8 cellular contexts compared by ENCODE assay signal in genomic region chr17:58657962-58658803, GRCh38. TPM values are rescaled to one million over a fixed set of nuclear protein-coding genes. Genes with fewer than 3 reads are reported as not detected.
DNase-seq lines count a peak whose midpoint lies in the region; ATAC-seq and TF ChIP-seq lines count a peak whose summit lies in the region.
"Not testable (repeated sequence)": the region's sequence is repeated elsewhere in the genome, so short reads cannot be mapped to it uniquely, and the experiment has no call there.

No MANE protein-coding gene starts in this region.

- H3K9me3 Mint-ChIP-seq in CD8-positive, alpha-beta memory T cell; activated T-helper 1 cell treated with anti-CD3 and anti-CD28 coated beads, Interleukin-12 subunit alpha, Interleukin-12 subunit beta, Interleukin-2, Interleukin-4 antibody, amounts not matched to agents 30 ng/mL and 10 ng/mL and 1 ng/mL, durations not matched to agents 14 hours and 24 hours and 36 hours; neural progenitor cell: not testable (repeated sequence)

- not testable (repeated sequence) for ATAC-seq in RWPE2 (ENCODE audit: low read depth)

- not testable (repeated sequence) for H2AFZ ChIP-seq in neural progenitor cell (replicated peaks)

- not testable (repeated sequence) for H3K27me3 ChIP-seq in CD8-positive, alpha-beta memory T cell (ENCODE audit: insufficient read depth, low read length, poor library complexity, severe bottlenecking); HUES48 (ENCODE audit: control insufficient read depth, insufficient read depth, low read length); RWPE2 (ENCODE audit: insufficient read depth, poor library complexity, severe bottlenecking); iPS-20b (ENCODE audit: insufficient read depth, low read length); neural progenitor cell

- intact Hi-C loops in activated T-helper 1 cell treated with anti-CD3 and anti-CD28 coated beads, Interleukin-12 subunit alpha, Interleukin-12 subunit beta, Interleukin-2, Interleukin-4 antibody, amounts not matched to agents 30 ng/mL and 10 ng/mL and 1 ng/mL, durations not matched to agents 14 hours and 24 hours and 36 hours (cut with micrococcal nuclease): loop anchor here (2.0 kb wide), 1 partner anchor 99 kb away; no protein-coding TSS in a partner anchor

- CTCF ChIA-PET in CD8-positive, alpha-beta memory T cell (lab: Charles Lee): interaction anchor here (0.6 to 1.1 kb wide), 2 partner anchors 41 to 708 kb away, joined by 3 read pairs; no protein-coding TSS in a partner anchor

- peak overlapping the region; percentile 81 to 91 (median 86) for H3K4me3 Mint-ChIP-seq in CD8-positive, alpha-beta memory T cell
- peak overlapping the region; percentile 63 for H3K4me3 Mint-ChIP-seq in activated T-helper 1 cell treated with anti-CD3 and anti-CD28 coated beads, Interleukin-12 subunit alpha, Interleukin-12 subunit beta, Interleukin-2, Interleukin-4 antibody, amounts not matched to agents 30 ng/mL and 10 ng/mL and 1 ng/mL, durations not matched to agents 14 hours and 24 hours and 36 hours
- H3K4me3 Mint-ChIP-seq in neural progenitor cell: peak overlapping the region; percentile 84

- not testable (repeated sequence) for H3K4me1 ChIP-seq in CD8-positive, alpha-beta memory T cell (ENCODE audit: insufficient read depth, low read length); HUES48 (ENCODE audit: control insufficient read depth, insufficient read depth, low read length); RWPE2 (ENCODE audit: insufficient read depth, poor library complexity, severe bottlenecking); iPS-20b (ENCODE audit: insufficient read depth, low read length); neural progenitor cell

- not testable (repeated sequence) for H3K79me2 ChIP-seq in neural progenitor cell (ENCODE audit: low read depth)

- H3K27me3 Mint-ChIP-seq in CD8-positive, alpha-beta memory T cell; activated T-helper 1 cell treated with anti-CD3 and anti-CD28 coated beads, Interleukin-12 subunit alpha, Interleukin-12 subunit beta, Interleukin-2, Interleukin-4 antibody, amounts not matched to agents 30 ng/mL and 10 ng/mL and 1 ng/mL, durations not matched to agents 14 hours and 24 hours and 36 hours (ENCODE audit: insufficient read depth); neural progenitor cell (ENCODE audit: insufficient read depth, low read depth): not testable (repeated sequence)

- DNase-seq in CD8-positive, alpha-beta memory T cell: peak in 2 of 5 donors; percentile 9 to 12
- not testable (repeated sequence) for DNase-seq in RWPE2 (ENCODE audit: low spot score); coronary artery (ENCODE audit: low spot score); substantia nigra (lab: John Stamatoyannopoulos, UW)
- DNase-seq in activated T-helper 1 cell treated with anti-CD3 and anti-CD28 coated beads, Interleukin-12 subunit alpha, Interleukin-12 subunit beta, Interleukin-2, Interleukin-4 antibody, amounts not matched to agents 30 ng/mL and 10 ng/mL and 1 ng/mL, durations not matched to agents 14 hours and 24 hours and 36 hours (ENCODE audit: low spot score): peak; percentile 4
- peak; percentile 49 for DNase-seq in neural progenitor cell (ENCODE audit: low spot score)

- peaks cover 16 to 23% (median 23%) of the 10 kb centered on the region in 3 donors for H3K4me1 Mint-ChIP-seq in CD8-positive, alpha-beta memory T cell
- H3K4me1 Mint-ChIP-seq in activated T-helper 1 cell treated with anti-CD3 and anti-CD28 coated beads, Interleukin-12 subunit alpha, Interleukin-12 subunit beta, Interleukin-2, Interleukin-4 antibody, amounts not matched to agents 30 ng/mL and 10 ng/mL and 1 ng/mL, durations not matched to agents 14 hours and 24 hours and 36 hours (ENCODE audit: low read depth): peaks cover 25% of the 10 kb centered on the region
- H3K4me1 Mint-ChIP-seq in neural progenitor cell: peaks cover 15% of the 10 kb centered on the region

- peak overlapping the region; percentile 98 for H3K27ac ChIP-seq in CD8-positive, alpha-beta memory T cell (ENCODE audit: low read depth, low read length)
- H3K27ac ChIP-seq in HUES48 (ENCODE audit: low read depth, low read length): peak overlapping the region; percentile 63
- peak overlapping the region; percentile 45 for H3K27ac ChIP-seq in RWPE2 (ENCODE audit: poor library complexity, severe bottlenecking)
- peak overlapping the region; percentile 43 to 87 for H3K27ac ChIP-seq in coronary artery
- not testable (repeated sequence) for H3K27ac ChIP-seq in iPS-20b (ENCODE audit: low read length)
- peak overlapping the region; percentile 98 for H3K27ac ChIP-seq in neural progenitor cell
- peak overlapping the region; percentile 91 for H3K27ac ChIP-seq in substantia nigra (ENCODE audit: low read depth, low read length, poor library complexity, severe bottlenecking)

- not testable (repeated sequence) for H3K9ac ChIP-seq in HUES48 (ENCODE audit: low read depth, low read length); neural progenitor cell
- H3K9ac ChIP-seq in iPS-20b (ENCODE audit: low read depth, low read length): peak overlapping the region; percentile 53; the same call in 1 of the 2 replicates

- POLR2A ChIA-PET in CD8-positive, alpha-beta memory T cell (lab: Charles Lee): interaction anchor here (0.6 to 2.1 kb wide), 4 partner anchors 18 to 409 kb away, joined by 3 to 12 read pairs (median 6); no protein-coding TSS in a partner anchor

- peak overlapping the region; percentile 92 to 100 (median 100) for H3K27ac Mint-ChIP-seq in CD8-positive, alpha-beta memory T cell
- H3K27ac Mint-ChIP-seq in activated T-helper 1 cell treated with anti-CD3 and anti-CD28 coated beads, Interleukin-12 subunit alpha, Interleukin-12 subunit beta, Interleukin-2, Interleukin-4 antibody, amounts not matched to agents 30 ng/mL and 10 ng/mL and 1 ng/mL, durations not matched to agents 14 hours and 24 hours and 36 hours: peak overlapping the region; percentile 97
- not testable (repeated sequence) for H3K27ac Mint-ChIP-seq in neural progenitor cell

- peak overlapping the region; percentile 63 for H3K4me3 ChIP-seq in CD8-positive, alpha-beta memory T cell (ENCODE audit: low read length)
- not testable (repeated sequence) for H3K4me3 ChIP-seq in HUES48 (ENCODE audit: low read depth, low read length); RWPE2 (ENCODE audit: severe bottlenecking); neural progenitor cell
- H3K4me3 ChIP-seq in coronary artery (peak overlapping the region; percentile 71), iPS-20b (ENCODE audit: low read length) (peak overlapping the region; percentile 38; the same call in 1 of the 2 replicates)

- not testable (repeated sequence) for H3K9me3 ChIP-seq in CD8-positive, alpha-beta memory T cell (ENCODE audit: low read length); HUES48 (ENCODE audit: control insufficient read depth, insufficient read depth, low read length); RWPE2 (ENCODE audit: severe bottlenecking); iPS-20b (ENCODE audit: insufficient read depth, low read depth, low read length); neural progenitor cell (ENCODE audit: low read depth)

- H4K20me1 ChIP-seq in neural progenitor cell (ENCODE audit: low read depth): not testable (repeated sequence)

- H3K36me3 Mint-ChIP-seq in CD8-positive, alpha-beta memory T cell; activated T-helper 1 cell treated with anti-CD3 and anti-CD28 coated beads, Interleukin-12 subunit alpha, Interleukin-12 subunit beta, Interleukin-2, Interleukin-4 antibody, amounts not matched to agents 30 ng/mL and 10 ng/mL and 1 ng/mL, durations not matched to agents 14 hours and 24 hours and 36 hours (ENCODE audit: low read depth); neural progenitor cell: not testable (repeated sequence)

- H3K4me2 ChIP-seq in neural progenitor cell: peak overlapping the region; percentile 87

- peaks cover 27% of the 10 kb centered on the region for H3F3A ChIP-seq in neural progenitor cell (ENCODE audit: low read depth)

- not testable (repeated sequence) for H3K36me3 ChIP-seq in CD8-positive, alpha-beta memory T cell (ENCODE audit: insufficient read depth, low read length); HUES48 (ENCODE audit: control insufficient read depth, insufficient read depth, low read length); RWPE2 (ENCODE audit: low read depth); iPS-20b (ENCODE audit: insufficient read depth, low read depth, low read length); neural progenitor cell

- not testable (repeated sequence) for TF ChIP-seq CTCF in RWPE2 (IDR thresholded peaks at IDR 0.05; ENCODE audit: poor library complexity, severe bottlenecking); coronary artery (IDR thresholded peaks at IDR 0.05); neural progenitor cell (IDR thresholded peaks at IDR 0.05)

RNA-seq across cellular contexts. Expression of gene TEX14, which starts 33.7 kb away (rescaled TPM):
- total RNA-seq in CD8-positive, alpha-beta memory T cell: under 1 TPM; 0.11 to 0.20 TPM
- polyA plus RNA-seq in CD8-positive, alpha-beta memory T cell: not detected
- 0.13 and 0.17 TPM in 2 replicates for total RNA-seq in activated T-helper 1 cell treated with anti-CD3 and anti-CD28 coated beads, Interleukin-12 subunit alpha, Interleukin-12 subunit beta, Interleukin-2, Interleukin-4 antibody, amounts not matched to agents 30 ng/mL and 10 ng/mL and 1 ng/mL, durations not matched to agents 14 hours and 24 hours and 36 hours
- total RNA-seq in neural progenitor cell (ENCODE audit: low replicate concordance): 0.09 and 1.4 TPM in 2 replicates

RNA-seq across cellular contexts. Expression of gene RAD51C, which starts 34.2 kb away (rescaled TPM):
- 10 to 100 TPM; 88.9 to 95.3 TPM for total RNA-seq in CD8-positive, alpha-beta memory T cell
- 42.0 TPM for polyA plus RNA-seq in CD8-positive, alpha-beta memory T cell
- 86.3 and 91.2 TPM in 2 replicates for total RNA-seq in activated T-helper 1 cell treated with anti-CD3 and anti-CD28 coated beads, Interleukin-12 subunit alpha, Interleukin-12 subunit beta, Interleukin-2, Interleukin-4 antibody, amounts not matched to agents 30 ng/mL and 10 ng/mL and 1 ng/mL, durations not matched to agents 14 hours and 24 hours and 36 hours
- total RNA-seq in neural progenitor cell (ENCODE audit: low replicate concordance): 30.2 and 67.6 TPM in 2 replicates
